ENCODE assay signal across 9 cellular contexts in the genomic region with DNA sequence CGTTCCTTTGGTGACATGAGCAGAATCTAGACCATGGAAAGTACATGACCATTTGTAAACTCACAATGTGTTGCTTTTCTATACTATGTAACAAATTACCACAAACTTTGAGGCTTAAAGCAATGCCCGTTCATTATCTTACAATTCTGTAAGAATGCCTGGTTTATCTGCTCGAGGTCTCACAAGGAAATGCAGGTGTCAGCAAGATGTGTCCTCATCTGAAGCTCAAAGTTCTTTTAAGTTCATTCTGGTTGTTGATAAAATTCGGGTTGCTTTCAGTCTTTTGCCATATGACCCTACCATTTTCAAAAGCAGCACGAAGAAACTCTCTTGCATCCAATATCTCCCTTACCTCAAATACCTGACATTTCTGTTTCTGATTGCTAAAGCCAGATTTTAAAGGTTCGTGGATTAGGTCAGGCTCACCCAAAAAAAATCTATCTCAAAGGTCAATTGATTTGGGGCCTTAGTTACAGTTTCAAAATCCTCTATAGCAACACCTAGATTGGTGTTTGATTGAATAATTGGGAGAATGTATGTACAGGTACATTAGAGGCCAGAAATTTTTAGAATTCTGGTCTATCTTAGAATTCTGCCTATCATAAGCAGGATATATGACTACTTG.
A peak's percentile ranks its signal among the peaks of the same experiment; 100 is the strongest.
DNase-seq lines count a peak whose midpoint lies in the region; ATAC-seq, FAIRE-seq and TF ChIP-seq lines count a peak whose summit lies in the region.
"Had no signal": no experiment of that assay in that cellular context is flagged by ENCODE, and none has a peak within 500 bp of the region (broad histone marks: within the 10 kb centered on the region; RNA-seq: fewer than 3 reads in every experiment).

No MANE protein-coding gene starts in this region.

- no peaks in the 10 kb centered on the region for H3K27me3 ChIP-seq in mammary epithelial cell (ENCODE audit: insufficient read depth, low read length)

- CTCF ChIA-PET in mammary epithelial cell (lab: Charles Lee; ENCODE audit: low non-redundant PET): interaction anchor here (0.6 to 0.7 kb wide), 2 partner anchors 296 to 1204 kb away, joined by 3 to 5 read pairs; no protein-coding TSS in a partner anchor

- WGBS in mammary epithelial cell (ENCODE audit: low coverage, missing lambda C conversion rate): 22% methylated on average over 6 of the region's 6 CpGs

- H3K4me1 Mint-ChIP-seq in osteocyte (ENCODE audit: unreplicated experiment): peaks cover 39% of the 10 kb centered on the region

- H3K4me2 ChIP-seq in mammary epithelial cell (ENCODE audit: insufficient read depth, low read depth, low read length): peak overlapping the region; percentile 66

- no peaks in the 10 kb centered on the region for H3K36me3 ChIP-seq in KOPT-K1 (ENCODE audit: insufficient read depth, low read length)
- no peaks in the 10 kb centered on the region for H3K36me3 ChIP-seq in mammary epithelial cell (ENCODE audit: insufficient read depth, low read length)

- peaks cover 42% of the 10 kb centered on the region for H3K4me1 ChIP-seq in mammary epithelial cell (ENCODE audit: insufficient read depth, low read length)

- H3K4me3 ChIP-seq in mammary epithelial cell (replicated peaks in 1 of 3; ENCODE audit: insufficient read depth in 1 of 3, low read depth in 2 of 3, low read length in 3 of 3): no peak overlapping the region

- H3K9ac ChIP-seq in mammary epithelial cell (ENCODE audit: insufficient read depth, low read length): peak overlapping the region; percentile 65

- H4K20me1 ChIP-seq in mammary epithelial cell (ENCODE audit: insufficient read depth, low read length): no peaks in the 10 kb centered on the region

- FAIRE-seq in GM19239 (lab: Jason Lieb, UNC) (peak; percentile 33), RCC 7860 (lab: Jason Lieb, UNC) (no peak)

- no peak for DNase-seq in GM19239 (ENCODE audit: insufficient read length, low spot score)
- DNase-seq in mammary epithelial cell: no peak
- DNase-seq in osteocyte (ENCODE audit: extremely low spot score, unreplicated experiment): no peak
- DNase-seq in Ammon's horn (ENCODE audit: low spot score): no peak
- DNase-seq in RCC 7860 (ENCODE audit: low spot score): no peak
- DNase-seq: activated naive CD8-positive, alpha-beta T cell treated with anti-CD3 and anti-CD28 coated beads, Interleukin-2, amount 10 ng/mL, durations not matched to agents 7 days and 5 days had no signal

- no peak for ATAC-seq in GM21737 (IDR thresholded peaks at IDR 0.05; ENCODE audit: unreplicated experiment)

- H3K9me3 Mint-ChIP-seq in osteocyte (ENCODE audit: unreplicated experiment): peaks cover 12% of the 10 kb centered on the region
- H3K9me3 Mint-ChIP-seq: effector memory CD8-positive, alpha-beta T cell had no signal

- no peak for TF ChIP-seq CTCF in mammary epithelial cell (conservative IDR thresholded peaks at IDR 0.05 in 1 of 2, IDR thresholded peaks at IDR 0.05 in 1 of 2; ENCODE audit: extremely low read depth in 1 of 2, insufficient read depth in 1 of 2, low read depth in 1 of 2, low read length in 2 of 2)
- TF ChIP-seq CTCF in osteocyte (IDR thresholded peaks at IDR 0.05): no peak

- no peak overlapping the region for H2AFZ ChIP-seq in mammary epithelial cell (ENCODE audit: low read depth, low read length)

- in situ Hi-C loops in mammary epithelial cell (cut with MboI; ENCODE audit: low sequenced_read_pairs in 2 of 2): no loop called here

- BruUV-seq in mammary epithelial cell (replicated peaks; lab: Mats Ljungman, UMichigan): TSS peak; percentile 96

- dilution Hi-C loops in mammary epithelial cell (cut with HindIII; ENCODE audit: low sequenced_read_pairs): no loop called here

- H3K27me3 Mint-ChIP-seq in osteocyte (ENCODE audit: unreplicated experiment): no peaks in the 10 kb centered on the region
- H3K27me3 Mint-ChIP-seq: effector memory CD8-positive, alpha-beta T cell had no signal

- peaks cover 12% of the 10 kb centered on the region for H3K36me3 Mint-ChIP-seq in osteocyte (ENCODE audit: unreplicated experiment)

- H3K27ac ChIP-seq in KOPT-K1 (ENCODE audit: low read depth, low read length, poor library complexity, severe bottlenecking): peak overlapping the region; percentile 78
- peak overlapping the region; percentile 85 for H3K27ac ChIP-seq in mammary epithelial cell (ENCODE audit: insufficient read depth, low read depth, low read length)

- peaks cover 39% of the 10 kb centered on the region for H3K79me2 ChIP-seq in mammary epithelial cell (ENCODE audit: insufficient read depth, low read length)

- H3K4me3 Mint-ChIP-seq in osteocyte (ENCODE audit: unreplicated experiment): no peak overlapping the region

- peaks cover 26% of the 10 kb centered on the region for H3K9me3 ChIP-seq in KOPT-K1 (ENCODE audit: insufficient read depth, low read length, poor library complexity, severe bottlenecking)
- H3K9me3 ChIP-seq in mammary epithelial cell (replicated peaks; ENCODE audit: insufficient read depth, low read length): peaks cover 10% of the 10 kb centered on the region

- peak overlapping the region; percentile 91 for H3K27ac Mint-ChIP-seq in osteocyte (ENCODE audit: unreplicated experiment)
- H3K27ac Mint-ChIP-seq: activated naive CD8-positive, alpha-beta T cell treated with anti-CD3 and anti-CD28 coated beads, Interleukin-2, amount 10 ng/mL, durations not matched to agents 7 days and 5 days had no signal

- intact Hi-C loops in mammary epithelial cell (cut with micrococcal nuclease): loop anchor here (1.0 to 5.0 kb wide), 4 partner anchors 20 to 319 kb away; no protein-coding TSS in a partner anchor
